8 cellular contexts compared by ENCODE assay signal in the genomic region with DNA sequence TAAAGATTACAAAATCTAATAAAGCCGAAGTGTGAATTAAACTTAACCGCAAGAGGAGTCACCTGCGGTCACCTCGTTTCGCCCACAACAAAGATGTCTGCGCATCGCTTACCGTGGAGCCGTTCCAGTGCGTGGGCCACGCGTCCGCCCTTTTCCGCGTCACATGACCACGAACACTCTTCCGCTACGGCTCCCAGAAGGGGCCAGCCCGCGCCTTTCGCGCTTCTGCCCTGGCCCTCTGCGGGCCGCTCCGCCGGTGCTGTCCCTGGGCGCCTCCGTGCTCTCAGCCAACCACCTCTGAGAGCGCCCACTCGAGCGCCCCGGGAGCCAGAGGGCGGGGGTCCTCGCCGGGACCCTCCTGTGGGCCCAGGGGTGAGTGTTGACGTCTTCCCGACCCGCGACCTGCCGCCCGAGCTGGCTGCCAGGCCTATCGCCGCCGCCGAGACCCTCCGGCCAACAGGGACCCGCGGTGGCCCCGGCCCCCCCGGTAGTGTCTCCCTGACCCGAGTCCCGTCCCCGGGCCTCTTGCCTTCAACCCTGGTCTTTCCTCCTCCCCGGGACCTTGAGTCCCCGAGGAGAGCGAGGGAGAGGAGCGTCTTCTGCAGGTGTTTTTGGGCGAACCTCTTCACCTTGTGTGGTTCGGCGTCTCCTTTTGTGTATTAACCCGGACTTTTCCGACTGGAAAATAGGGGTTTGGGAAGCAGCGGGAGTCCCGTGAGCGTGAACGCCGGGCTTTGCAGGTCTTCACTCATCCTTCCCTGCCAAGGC. TPM values are rescaled to one million over a fixed set of nuclear protein-coding genes. Genes with fewer than 3 reads are reported as not detected.
DNase-seq lines count a peak whose midpoint lies in the region; ATAC-seq and TF ChIP-seq lines count a peak whose summit lies in the region.

MFF (plus strand) TSS at position 196 of the 768 bp plus-strand sequence. CDS start 5,415 bp downstream, outside the sequence.

- DNase-seq in GM12864 (ENCODE audit: low read depth): peak; percentile 83
- peak; percentile 81 for DNase-seq in NCI-H1092 treated with DMSO at 0.1 percent for 48 hours (lab: John Stamatoyannopoulos, UW)
- peak; percentile 79 for DNase-seq in SKM-1 treated with dmso at 0.1 percent for 144 hours (lab: John Stamatoyannopoulos, UW; ENCODE audit: unreplicated experiment)
- peak; percentile 93 for DNase-seq in glomerular visceral epithelial cell (ENCODE audit: extremely low spot score)
- DNase-seq in omental fat pad (ENCODE audit: low spot score): peak; percentile 65
- DNase-seq in testis: peak; percentile 95

- WGBS in testis, 2 donors: 1% methylated on average over 23 to 64 of the region's 67 CpGs

- H3K4me1 Mint-ChIP-seq in activated naive CD8-positive, alpha-beta T cell (ENCODE audit: low read depth): peaks cover 44% of the 10 kb centered on the region

- TF ChIP-seq POLR2A in testis (IDR thresholded peaks at IDR 0.05): peak; percentile 37

- no peaks in the 10 kb centered on the region for H3K27me3 Mint-ChIP-seq in activated naive CD8-positive, alpha-beta T cell

- peak within 1 kb of the TSS; percentile 93 for H3K4me3 Mint-ChIP-seq in activated naive CD8-positive, alpha-beta T cell

- H3K27ac Mint-ChIP-seq in activated naive CD8-positive, alpha-beta T cell: peak within 1 kb of the TSS; percentile 84

- no peaks in the 10 kb centered on the region for H3K36me3 ChIP-seq in testis (ENCODE audit: low read depth, missing control alignments)

- no peaks in the 10 kb centered on the region for H3K27me3 ChIP-seq in testis

- H3K27ac ChIP-seq in testis: peak within 1 kb of the TSS; percentile 92 to 95

- no peaks in the 10 kb centered on the region for H3K9me3 ChIP-seq in testis

- H3K4me3 ChIP-seq in GM12864 (ENCODE audit: low read depth, low read length) (peak within 1 kb of the TSS; percentile 69), testis (peak within 1 kb of the TSS; percentile 74 to 91)

- H3K4me1 ChIP-seq in testis: no peaks in the 10 kb centered on the region

- TF ChIP-seq CTCF in GM12864 (IDR thresholded peaks at IDR 0.05; ENCODE audit: low read depth, low read length, missing control alignments): peak; percentile 45
- no peak for TF ChIP-seq CTCF in omental fat pad (IDR thresholded peaks at IDR 0.05)
- TF ChIP-seq CTCF in testis (IDR thresholded peaks at IDR 0.05): peak in 2 of 3 experiments; percentile 10 to 18

- ATAC-seq in HG02623 (IDR thresholded peaks at IDR 0.05; ENCODE audit: unreplicated experiment): peak; percentile 94
- peak; percentile 100 for ATAC-seq in omental fat pad (ENCODE audit: low FRiP score)

- intact Hi-C loops in testis (cut with DNase I; ENCODE audit: low total_unique reads): no loop called here

- H3K36me3 Mint-ChIP-seq in activated naive CD8-positive, alpha-beta T cell: peaks cover 4% of the 10 kb centered on the region

- H3K9me3 Mint-ChIP-seq in activated naive CD8-positive, alpha-beta T cell (ENCODE audit: low read depth): no peaks in the 10 kb centered on the region

RNA-seq across cellular contexts. Expression of gene MFF, which starts in this region (rescaled TPM):
- total RNA-seq in omental fat pad (10 to 100 TPM; 67.1 to 98.0 (median 87.4) TPM), testis (100 to 1,000 TPM; 318 to 368 TPM)
- polyA plus RNA-seq in testis (ENCODE audit: insufficient read depth, low read depth, low replicate concordance): 457 TPM

Comparison
In these comparisons a context has a peak if more than half of its experiments do, and no peak if none do; other contexts are left out.
1. Peak in every context shown above with its lines: DNase-seq, ATAC-seq, H3K4me3 ChIP-seq and H3K27ac ChIP-seq.
2. CTCF ChIP-seq: peak in GM12864 (single experiment) and testis (2 of 3); none in omental fat pad (0 of 3).